In genomic region chr19:18469245-18470107, GRCh38 we compare ENCODE assay signal across 8 cellular contexts. TPM values are rescaled to one million over a fixed set of nuclear protein-coding genes. Genes with fewer than 3 reads are reported as not detected.
DNase-seq lines count a peak whose midpoint lies in the region; ATAC-seq and TF ChIP-seq lines count a peak whose summit lies in the region.

No MANE protein-coding gene starts in this region.

- intact Hi-C loops in ascending aorta (cut with DNase I): no loop called here

- H3K4me1 ChIP-seq in ascending aorta: peaks cover 17 to 53% of the 10 kb centered on the region in 2 donors
- H3K4me1 ChIP-seq in smooth muscle cell (ENCODE audit: low read depth): no peaks in the 10 kb centered on the region

- peaks cover 93% of the 10 kb centered on the region for H4K20me1 ChIP-seq in smooth muscle cell (ENCODE audit: low read depth)

- H3K9me3 ChIP-seq in ascending aorta (no peaks in the 10 kb centered on the region), smooth muscle cell (replicated peaks; ENCODE audit: low read depth) (no peaks in the 10 kb centered on the region)

- DNase-seq in BJ (ENCODE audit: low read depth) (no peak), HEK293T (ENCODE audit: extremely low spot score) (peak; percentile 84), SW480 (ENCODE audit: low spot score) (peak; percentile 61), ascending aorta (ENCODE audit: low spot score in 2 of 2) (peak in 1 of 2 donors; percentile 80), hepatic stellate cell (ENCODE audit: low spot score) (peak; percentile 71), smooth muscle cell (lab: John Stamatoyannopoulos, UW; ENCODE audit: unreplicated experiment) (peak; percentile 14), RKO (ENCODE audit: low spot score) (no peak)

- H3K27me3 ChIP-seq in BJ (ENCODE audit: control insufficient read depth, insufficient read depth, low read length) (no peaks in the 10 kb centered on the region), ascending aorta (no peaks in the 10 kb centered on the region), smooth muscle cell (ENCODE audit: low read depth) (no peaks in the 10 kb centered on the region)

- H3K4me2 ChIP-seq in smooth muscle cell: no peak overlapping the region

- no peak for ATAC-seq in HG03432 (IDR thresholded peaks at IDR 0.05; ENCODE audit: unreplicated experiment)

- H3K79me2 ChIP-seq in smooth muscle cell (ENCODE audit: low read depth): peaks cover 20% of the 10 kb centered on the region

- peaks cover 7% of the 10 kb centered on the region for H3F3A ChIP-seq in smooth muscle cell (ENCODE audit: low read depth)

- WGBS in smooth muscle cell (ENCODE audit: low lambda C conversion rate): 72% methylated on average over 30 of the region's 30 CpGs

- H3K27ac ChIP-seq in ascending aorta (peak overlapping the region; percentile 13 to 41), smooth muscle cell (ENCODE audit: low read depth) (no peak overlapping the region)

- H3K4me3 ChIP-seq in BJ (ENCODE audit: low read depth, low read length): no peak overlapping the region
- no peak overlapping the region for H3K4me3 ChIP-seq in ascending aorta
- H3K4me3 ChIP-seq in smooth muscle cell: no peak overlapping the region

- H3K36me3 ChIP-seq in BJ (ENCODE audit: control insufficient read depth, insufficient read depth, low read length) (peaks cover 32% of the 10 kb centered on the region), ascending aorta (peaks cover 10 to 23% of the 10 kb centered on the region in 2 donors), smooth muscle cell (ENCODE audit: low read depth) (no peaks in the 10 kb centered on the region)

- no peak overlapping the region for H3K9ac ChIP-seq in smooth muscle cell (ENCODE audit: low read depth)

- peak; percentile 85 for TF ChIP-seq CTCF in BJ (IDR thresholded peaks at IDR 0.05; ENCODE audit: insufficient read depth, low read depth, low read length)
- TF ChIP-seq CTCF in ascending aorta (IDR thresholded peaks at IDR 0.05): peak; percentile 69 to 78 (median 72)
- peak; percentile 79 for TF ChIP-seq CTCF in smooth muscle cell (IDR thresholded peaks at IDR 0.05; ENCODE audit: borderline replicate concordance, insufficient read depth, poor library complexity, severe bottlenecking)

- no peak overlapping the region for H2AFZ ChIP-seq in smooth muscle cell (ENCODE audit: low read depth)

- POLR2A ChIA-PET in BJ (lab: Charles Lee) (no interaction called here), HEK293T (lab: Yijun Ruan, JAX) (interaction anchor here (1.0 kb wide), 1 partner anchor 89 kb away, joined by 4 read pairs; the partner anchor contains the start of gene KXD1)

- CTCF ChIA-PET in BJ (lab: Yijun Ruan, JAX) (interaction anchor here (0.6 to 2.7 kb wide), 21 partner anchors 9 to 378 kb away, joined by 3 to 35 read pairs (median 4); partner anchors contain the start of genes ELL, UBA52 and UPF1), HEK293T (lab: Yijun Ruan, JAX) (interaction anchor here (0.6 to 1.5 kb wide), 10 partner anchors 8 to 122 kb away, joined by 3 to 8 read pairs (median 4); partner anchors contain the start of genes KXD1 and REX1BD)

TF ChIP-seq in HEK293T, 16 proteins besides CTCF, POLR2A, EP300 and RAD21:
- TF ChIP-seq ELF4 (IDR thresholded peaks at IDR 0.05) (no peak), BHLHE40 (IDR thresholded peaks at IDR 0.05; ENCODE audit: borderline replicate concordance) (no peak), SUZ12 (IDR thresholded peaks at IDR 0.05) (no peak), FOXM1 (IDR thresholded peaks at IDR 0.05; ENCODE audit: borderline replicate concordance) (no peak), HDGF (IDR thresholded peaks at IDR 0.05; ENCODE audit: borderline replicate concordance) (no peak), ARNT (IDR thresholded peaks at IDR 0.05) (no peak), SP1 (IDR thresholded peaks at IDR 0.05) (no peak), L3MBTL2 (conservative IDR thresholded peaks at IDR 0.05) (no peak), FOXA1 (IDR thresholded peaks at IDR 0.05) (no peak), CTBP1 (IDR thresholded peaks at IDR 0.05; ENCODE audit: borderline replicate concordance) (no peak), FOXK2 (IDR thresholded peaks at IDR 0.05) (no peak), ZNF384 (IDR thresholded peaks at IDR 0.05) (no peak), TARDBP (IDR thresholded peaks at IDR 0.05) (no peak), NFRKB (IDR thresholded peaks at IDR 0.05) (no peak)

RNA-seq across cellular contexts. Expression of gene ISYNA1, which starts 31.5 kb away (rescaled TPM):
- polyA plus RNA-seq in BJ (2011; rRNA removed): 13.5 and 27.0 TPM in 2 replicates
- 12.2 and 16.5 TPM in 2 replicates for polyA minus RNA-seq in BJ (2011; rRNA and poly(A)+ RNA removed)
- total RNA-seq in ascending aorta: 93.1 TPM
- total RNA-seq in smooth muscle cell: 16.4 and 60.1 TPM in 2 replicates
- 56.9 and 89.5 TPM in 2 replicates for polyA plus RNA-seq in smooth muscle cell

RNA-seq across cellular contexts. Expression of gene SSBP4, which starts 50.3 kb away (rescaled TPM):
- polyA plus RNA-seq in BJ (2011; rRNA removed) (16.3 and 24.1 TPM in 2 replicates), smooth muscle cell (124 and 133 TPM in 2 replicates)
- 15.0 and 30.3 TPM in 2 replicates for polyA minus RNA-seq in BJ (2011; rRNA and poly(A)+ RNA removed)
- total RNA-seq in ascending aorta (233 TPM), smooth muscle cell (36.0 and 44.1 TPM in 2 replicates)

RNA-seq across cellular contexts. Expression of gene ELL, which starts 52.4 kb away (rescaled TPM):
- 4.4 and 10.2 TPM in 2 replicates for polyA plus RNA-seq in BJ (2011; rRNA removed)
- polyA minus RNA-seq in BJ (2011; rRNA and poly(A)+ RNA removed): 7.1 and 8.7 TPM in 2 replicates
- total RNA-seq in ascending aorta: 30.5 TPM
- 10.5 and 12.8 TPM in 2 replicates for total RNA-seq in smooth muscle cell
- polyA plus RNA-seq in smooth muscle cell: 15.2 and 31.7 TPM in 2 replicates

Comparison
In these comparisons a context has a peak if more than half of its experiments do, and no peak if none do; other contexts are left out.
1. DNase-seq: peak in HEK293T (single experiment), SW480 (single experiment), hepatic stellate cell (single experiment) and smooth muscle cell (single experiment); none in BJ (single experiment) and RKO (single experiment).
2. Peak in every context shown above with its lines, with median percentiles within 50 percentile points of each other: CTCF ChIP-seq.